Comparison of ENCODE assay signal across 8 cellular contexts in genomic region chr3:149576071-149576564, GRCh38.
A peak's percentile ranks its signal among the peaks of the same experiment; 100 is the strongest.
DNase-seq lines count a peak whose midpoint lies in the region; ATAC-seq and TF ChIP-seq lines count a peak whose summit lies in the region.

No MANE protein-coding gene starts in this region.

- H3K36me3 ChIP-seq in sigmoid colon = peaks cover 4 to 18% (median 5%) of the 10 kb centered on the region in 4 donors

- ATAC-seq in HG03442 (IDR thresholded peaks at IDR 0.05; ENCODE audit: unreplicated experiment) = peak; percentile 43
- no peak for ATAC-seq in HG03039 (IDR thresholded peaks at IDR 0.05; ENCODE audit: unreplicated experiment)

- no peaks in the 10 kb centered on the region for H3K27me3 Mint-ChIP-seq in T-helper 2 cell treated with Interferon-gamma antibody and Interleukin-4, amounts not matched to agents 5 μg/mL and 100 μg/mL, for 36 hours (ENCODE audit: low read depth)

- peak overlapping the region; percentile 1 for H3K4me3 Mint-ChIP-seq in T-helper 2 cell treated with Interferon-gamma antibody and Interleukin-4, amounts not matched to agents 5 μg/mL and 100 μg/mL, for 36 hours

- H3K9me3 ChIP-seq in sigmoid colon = no peaks in the 10 kb centered on the region

- intact Hi-C loops in sigmoid colon (cut with DNase I) = loop anchor here (5.0 kb wide), 1 partner anchor 81 kb away; the partner anchor contains the start of gene WWTR1

- no peak for TF ChIP-seq POLR2A in sigmoid colon (IDR thresholded peaks at IDR 0.05)

- peak overlapping the region in 1 of 4 donors; percentile 2 for H3K4me3 ChIP-seq in sigmoid colon

- H3K27me3 ChIP-seq in sigmoid colon = no peaks in the 10 kb centered on the region

- H3K27ac Mint-ChIP-seq in T-helper 2 cell treated with Interferon-gamma antibody and Interleukin-4, amounts not matched to agents 5 μg/mL and 100 μg/mL, for 36 hours = peak overlapping the region; percentile 5

- peaks cover 5% of the 10 kb centered on the region for H3K36me3 Mint-ChIP-seq in T-helper 2 cell treated with Interferon-gamma antibody and Interleukin-4, amounts not matched to agents 5 μg/mL and 100 μg/mL, for 36 hours (ENCODE audit: low read depth)

- H3K9me3 Mint-ChIP-seq in T-helper 2 cell treated with Interferon-gamma antibody and Interleukin-4, amounts not matched to agents 5 μg/mL and 100 μg/mL, for 36 hours = peaks cover 8% of the 10 kb centered on the region

- peak overlapping the region; percentile 64 to 84 (median 82) for H3K27ac ChIP-seq in sigmoid colon

- TF ChIP-seq CTCF in sigmoid colon (IDR thresholded peaks at IDR 0.05) = no peak

- H3K4me1 ChIP-seq in sigmoid colon = peaks cover 0 to 99% (median 84%) of the 10 kb centered on the region in 4 donors

- TF ChIP-seq EP300 in sigmoid colon (IDR thresholded peaks at IDR 0.05) = no peak

- 45 to 67% methylated on average over 5 of the region's 5 CpGs for WGBS in sigmoid colon, 2 donors

- H3K4me1 Mint-ChIP-seq in T-helper 2 cell treated with Interferon-gamma antibody and Interleukin-4, amounts not matched to agents 5 μg/mL and 100 μg/mL, for 36 hours (ENCODE audit: low read depth) = peaks cover 55% of the 10 kb centered on the region

- peak; percentile 11 for DNase-seq in NCI-H1092 treated with DMSO at 0.1 percent for 48 hours (lab: John Stamatoyannopoulos, UW)
- DNase-seq in NCI-H1092 (lab: John Stamatoyannopoulos, UW) = no peak
- DNase-seq in T-helper 2 cell treated with Interferon-gamma antibody and Interleukin-4, amounts not matched to agents 5 μg/mL and 100 μg/mL, for 36 hours (ENCODE audit: low spot score) = peak; percentile 34
- DNase-seq in globus pallidus (ENCODE audit: low spot score) = peak; percentile 38
- no peak for DNase-seq in sigmoid colon
- DNase-seq in stimulated activated CD4-positive, alpha-beta T cell treated with anti-CD3 and anti-CD28 coated beads, Interleukin-2, amount 100 ng/mL, for 48 hours = no peak

Comparison
In these comparisons a context has a peak if more than half of its experiments do, and no peak if none do; other contexts are left out.
1. DNase-seq: peak in NCI-H1092 treated with DMSO at 0.1 percent for 48 hours (single experiment), T-helper 2 cell treated with Interferon-gamma antibody and Interleukin-4, amounts not matched to agents 5 μg/mL and 100 μg/mL, for 36 hours (single experiment) and globus pallidus (single experiment); none in NCI-H1092 (single experiment), sigmoid colon (single experiment) and stimulated activated CD4-positive, alpha-beta T cell treated with anti-CD3 and anti-CD28 coated beads, Interleukin-2, amount 100 ng/mL, for 48 hours (0 of 2).